ENCODE assay signal across 28 cellular contexts in the genomic region with DNA sequence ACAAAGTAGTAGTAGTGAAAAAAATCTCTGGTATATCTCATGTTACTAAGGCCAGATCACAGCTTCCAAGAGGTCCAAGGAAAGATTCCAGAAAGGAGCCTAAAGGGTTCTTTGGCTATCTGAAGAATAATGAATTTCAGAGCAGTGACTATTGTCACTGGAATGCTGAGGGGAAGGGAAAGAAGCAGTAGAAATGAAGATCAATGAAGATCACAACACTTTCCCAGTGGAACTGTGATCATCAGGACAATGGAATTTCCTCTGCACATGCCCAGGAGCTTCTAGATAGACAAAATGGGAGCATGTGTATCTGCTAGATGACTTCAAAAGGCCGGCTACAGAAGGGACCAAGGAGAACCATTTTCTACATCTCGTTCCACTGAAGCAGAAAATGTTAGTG.
DNase-seq lines count a peak whose midpoint lies in the region; ATAC-seq and TF ChIP-seq lines count a peak whose summit lies in the region.
"Had no signal": no experiment of that assay in that cellular context is flagged by ENCODE, and none has a peak within 500 bp of the region (broad histone marks: within the 10 kb centered on the region; RNA-seq: fewer than 3 reads in every experiment).

No MANE protein-coding gene starts in this region.

- peaks cover 9% of the 10 kb centered on the region for H3K27me3 Mint-ChIP-seq in HFFc6 (ENCODE audit: insufficient read depth)
- H3K27me3 Mint-ChIP-seq: activated CD8-positive, alpha-beta memory T cell treated with anti-CD3 and anti-CD28 coated beads, Interleukin-2, amount 10 ng/mL, durations not matched to agents 7 days and 5 days; brain; stimulated activated memory B cell treated with anti-CD40 and anti-IgM and Interleukin-4, amounts not matched to agents 10 μg/mL and 1 μg/mL and 100 μg/mL, for 72 hours had no signal

- no peaks in the 10 kb centered on the region for H3K9me3 ChIP-seq in tibial artery
- H3K9me3 ChIP-seq: BLaER1, neutrophil, sigmoid colon, upper lobe of right lung had no signal

- TF ChIP-seq CTCF in HFFc6 (IDR thresholded peaks at IDR 0.05) (no peak), tibial artery (IDR thresholded peaks at IDR 0.05) (no peak)

- intact Hi-C loops in head of caudate nucleus (cut with DNase I), result loop anchor here (10.0 kb wide), 1 partner anchor 508 kb away; no protein-coding TSS in a partner anchor
- intact Hi-C loops in tibial artery (cut with DNase I; ENCODE audit: low total_unique reads), result loop anchor here (10.0 kb wide), 1 partner anchor 278 kb away; no protein-coding TSS in a partner anchor

- peaks cover 31% of the 10 kb centered on the region for H3K4me1 Mint-ChIP-seq in HFFc6 (ENCODE audit: low read depth)
- H3K4me1 Mint-ChIP-seq: activated CD8-positive, alpha-beta memory T cell treated with anti-CD3 and anti-CD28 coated beads, Interleukin-2, amount 10 ng/mL, durations not matched to agents 7 days and 5 days; stimulated activated memory B cell treated with anti-CD40 and anti-IgM and Interleukin-4, amounts not matched to agents 10 μg/mL and 1 μg/mL and 100 μg/mL, for 72 hours; WTC11 had no signal

- no peaks in the 10 kb centered on the region for H3K27me3 ChIP-seq in tibial artery
- H3K27me3 ChIP-seq: BLaER1, dorsolateral prefrontal cortex, heart right ventricle, neutrophil, sigmoid colon, upper lobe of right lung had no signal

- no peak overlapping the region for H3K27ac ChIP-seq in tibial artery
- H3K27ac ChIP-seq: BLaER1, heart right ventricle, neutrophil, upper lobe of right lung had no signal

- no peaks in the 10 kb centered on the region for H3K36me3 Mint-ChIP-seq in HFFc6 (ENCODE audit: low read depth)
- H3K36me3 Mint-ChIP-seq: activated CD8-positive, alpha-beta memory T cell treated with anti-CD3 and anti-CD28 coated beads, Interleukin-2, amount 10 ng/mL, durations not matched to agents 7 days and 5 days; brain; stimulated activated memory B cell treated with anti-CD40 and anti-IgM and Interleukin-4, amounts not matched to agents 10 μg/mL and 1 μg/mL and 100 μg/mL, for 72 hours; WTC11 had no signal

- no peak for ATAC-seq in GM21737 (IDR thresholded peaks at IDR 0.05; ENCODE audit: unreplicated experiment)
- ATAC-seq: activated CD8-positive, alpha-beta memory T cell treated with anti-CD3 and anti-CD28 coated beads, Interleukin-2, amount 10 ng/mL, durations not matched to agents 7 days and 5 days; heart right ventricle; stimulated activated memory B cell treated with anti-CD40 and anti-IgM and Interleukin-4, amounts not matched to agents 10 μg/mL and 1 μg/mL and 100 μg/mL, for 72 hours; upper lobe of right lung; WTC11 had no signal

- H3K27ac Mint-ChIP-seq in HFFc6, result peak overlapping the region; percentile 15; the same call in 1 of the 2 replicates
- H3K27ac Mint-ChIP-seq: activated CD8-positive, alpha-beta memory T cell treated with anti-CD3 and anti-CD28 coated beads, Interleukin-2, amount 10 ng/mL, durations not matched to agents 7 days and 5 days; stimulated activated memory B cell treated with anti-CD40 and anti-IgM and Interleukin-4, amounts not matched to agents 10 μg/mL and 1 μg/mL and 100 μg/mL, for 72 hours; WTC11 had no signal

- H3K9me3 Mint-ChIP-seq in HFFc6, result no peaks in the 10 kb centered on the region
- H3K9me3 Mint-ChIP-seq: brain; stimulated activated memory B cell treated with anti-CD40 and anti-IgM and Interleukin-4, amounts not matched to agents 10 μg/mL and 1 μg/mL and 100 μg/mL, for 72 hours; WTC11 had no signal

- DNase-seq in EL (peak; percentile 83), HFFc6 (peak; percentile 51), SW480 (ENCODE audit: low spot score) (peak; percentile 2), kidney tubule cell (ENCODE audit: low spot score) (peak; percentile 85), head of caudate nucleus (no peak), tibial artery (no peak), NCI-H187 (lab: John Stamatoyannopoulos, UW) (no peak)
- DNase-seq: activated CD4-positive, alpha-beta T cell treated with anti-CD3 and anti-CD28 coated beads, Interleukin-2, amount 50 U/mL, for 1 hour; activated CD8-positive, alpha-beta memory T cell treated with anti-CD3 and anti-CD28 coated beads, Interleukin-2, amount 10 ng/mL, durations not matched to agents 7 days and 5 days; activated T-cell treated with anti-CD3 and anti-CD28 coated beads, Interleukin-2, amount 50 U/mL, for 48 hours; dorsolateral prefrontal cortex; heart right ventricle; Karpas-422; NCI-H1694; NCI-H2171 treated with DMSO at 0.1 percent for 48 hours; NCI-H524; NK-92 treated with Interleukin-12 subunit alpha and Interleukin-12 subunit beta, amount 100 ng/mL, for 24 hours; SHP77; sigmoid colon; stimulated activated CD4-positive, alpha-beta T cell treated with anti-CD3 and anti-CD28 coated beads, Interleukin-4, amount 100 ng/mL, for 4 hours; T-helper 9 cell; upper lobe of right lung had no signal

- no peaks in the 10 kb centered on the region for H3K36me3 ChIP-seq in tibial artery
- H3K36me3 ChIP-seq: BLaER1, heart right ventricle, neutrophil, sigmoid colon, upper lobe of right lung had no signal

- no peak overlapping the region for H3K4me3 ChIP-seq in tibial artery
- H3K4me3 ChIP-seq: BLaER1, dorsolateral prefrontal cortex, heart right ventricle, sigmoid colon, upper lobe of right lung had no signal

- H3K4me3 Mint-ChIP-seq in HFFc6, result peak overlapping the region; percentile 3
- H3K4me3 Mint-ChIP-seq: activated CD8-positive, alpha-beta memory T cell treated with anti-CD3 and anti-CD28 coated beads, Interleukin-2, amount 10 ng/mL, durations not matched to agents 7 days and 5 days; brain; stimulated activated memory B cell treated with anti-CD40 and anti-IgM and Interleukin-4, amounts not matched to agents 10 μg/mL and 1 μg/mL and 100 μg/mL, for 72 hours; WTC11 had no signal

- H3K4me1 ChIP-seq in tibial artery, result peaks cover 0 to 14% (median 0%) of the 10 kb centered on the region in 4 donors
- H3K4me1 ChIP-seq: upper lobe of right lung had no signal

Comparison
In these comparisons a context has a peak if more than half of its experiments do, and no peak if none do; other contexts are left out.
1. DNase-seq: peak in EL (single experiment), HFFc6 (single experiment), SW480 (single experiment) and kidney tubule cell (single experiment); none in head of caudate nucleus (0 of 42), tibial artery (0 of 2) and NCI-H187 (0 of 2).